ENCODE assay signal across 21 cellular contexts in genomic region chr16:66560107-66560506, GRCh38.
DNase-seq lines count a peak whose midpoint lies in the region; ATAC-seq and TF ChIP-seq lines count a peak whose summit lies in the region.
"Had no signal": no experiment of that assay in that cellular context is flagged by ENCODE, and none has a peak within 500 bp of the region (broad histone marks: within the 10 kb centered on the region; RNA-seq: fewer than 3 reads in every experiment).

No MANE protein-coding gene starts in this region.

- H3K4me3 Mint-ChIP-seq in activated naive CD4-positive, alpha-beta T cell treated with anti-CD3 and anti-CD28 coated beads, Interleukin-2, amount 50 U/mL, for 24 hours = no peak overlapping the region
- H3K4me3 Mint-ChIP-seq in central memory CD8-positive, alpha-beta T cell = peak overlapping the region; percentile 27
- H3K4me3 Mint-ChIP-seq: activated B cell treated with CpG ODN at 0.5 μM for 24 hours had no signal

- no peak for DNase-seq in activated naive CD4-positive, alpha-beta T cell (lab: John Stamatoyannopoulos, UW)
- no peak for DNase-seq in central memory CD8-positive, alpha-beta T cell (ENCODE audit: low spot score in 2 of 2)
- no peak for DNase-seq in effector CD4-positive, alpha-beta T cell
- DNase-seq in WERI-Rb-1 (no peak), OCI-M1 (lab: John Stamatoyannopoulos, UW) (no peak)
- DNase-seq: activated B cell treated with CpG ODN at 0.5 μM for 24 hours; foreskin fibroblast; GF-D8; heart right ventricle; left ventricle myocardium inferior; NCI-H1694 treated with DMSO at 0.1 percent for 48 hours; NCI-H2171 treated with DMSO at 0.1 percent for 48 hours; NCI-H524 treated with DMSO at 0.1 percent for 48 hours; RPMI8226; stimulated activated CD4-positive, alpha-beta T cell treated with anti-CD3 and anti-CD28 coated beads, Interleukin-1b, Interleukin-23, amount 100 ng/mL, for 48 hours; T1000 had no signal

- peaks cover 65 to 85% of the 10 kb centered on the region in 2 experiments for H3K4me1 ChIP-seq in neutrophil (ENCODE audit: control insufficient read depth in 1 of 2, insufficient read depth in 1 of 2, low read depth in 1 of 2, low read length in 1 of 2)

- H3K27me3 Mint-ChIP-seq in activated naive CD4-positive, alpha-beta T cell treated with anti-CD3 and anti-CD28 coated beads, Interleukin-2, amount 50 U/mL, for 24 hours = no peaks in the 10 kb centered on the region
- no peaks in the 10 kb centered on the region for H3K27me3 Mint-ChIP-seq in central memory CD8-positive, alpha-beta T cell
- H3K27me3 Mint-ChIP-seq: activated B cell treated with CpG ODN at 0.5 μM for 24 hours had no signal

- peak overlapping the region; percentile 94 for H3K27ac ChIP-seq in KOPT-K1 (ENCODE audit: low read depth, low read length, poor library complexity, severe bottlenecking)
- peak overlapping the region; percentile 60 for H3K27ac ChIP-seq in neutrophil
- no peak overlapping the region for H3K27ac ChIP-seq in WERI-Rb-1
- H3K27ac ChIP-seq: ascending aorta, heart right ventricle, left ventricle myocardium inferior had no signal

- ATAC-seq in central memory CD8-positive, alpha-beta T cell (replicated peaks; ENCODE audit: extremely low read depth, poor library complexity, severe bottlenecking) = no peak
- ATAC-seq: heart right ventricle had no signal

- peak overlapping the region; percentile 70 for H3K27ac Mint-ChIP-seq in activated naive CD4-positive, alpha-beta T cell treated with anti-CD3 and anti-CD28 coated beads, Interleukin-2, amount 50 U/mL, for 24 hours
- peak overlapping the region; percentile 56 for H3K27ac Mint-ChIP-seq in central memory CD8-positive, alpha-beta T cell (ENCODE audit: low read depth)
- H3K27ac Mint-ChIP-seq: activated B cell treated with CpG ODN at 0.5 μM for 24 hours had no signal

- peaks cover 87% of the 10 kb centered on the region for H3K36me3 ChIP-seq in KOPT-K1 (ENCODE audit: insufficient read depth, low read length)
- H3K36me3 ChIP-seq in neutrophil = peaks cover 98% of the 10 kb centered on the region
- peaks cover 54% of the 10 kb centered on the region for H3K36me3 ChIP-seq in WERI-Rb-1

- no peaks in the 10 kb centered on the region for H3K9me3 Mint-ChIP-seq in activated naive CD4-positive, alpha-beta T cell treated with anti-CD3 and anti-CD28 coated beads, Interleukin-2, amount 50 U/mL, for 24 hours
- no peaks in the 10 kb centered on the region for H3K9me3 Mint-ChIP-seq in central memory CD8-positive, alpha-beta T cell
- H3K9me3 Mint-ChIP-seq: activated B cell treated with CpG ODN at 0.5 μM for 24 hours had no signal

- H3K9me3 ChIP-seq in KOPT-K1 (ENCODE audit: insufficient read depth, low read length, poor library complexity, severe bottlenecking) (no peaks in the 10 kb centered on the region), neutrophil (no peaks in the 10 kb centered on the region), WERI-Rb-1 (ENCODE audit: severe bottlenecking) (no peaks in the 10 kb centered on the region)
- H3K9me3 ChIP-seq: ascending aorta, heart right ventricle, left ventricle myocardium inferior had no signal

- no peaks in the 10 kb centered on the region for H3K27me3 ChIP-seq in neutrophil
- no peaks in the 10 kb centered on the region for H3K27me3 ChIP-seq in WERI-Rb-1 (ENCODE audit: insufficient read depth, low read depth, severe bottlenecking)
- H3K27me3 ChIP-seq: ascending aorta, heart right ventricle had no signal

- TF ChIP-seq CTCF in neutrophil (IDR thresholded peaks at IDR 0.05) (no peak), WERI-Rb-1 (IDR thresholded peaks at IDR 0.05; ENCODE audit: low read depth, low read length) (no peak)

- peaks cover 74% of the 10 kb centered on the region for H3K4me1 Mint-ChIP-seq in activated naive CD4-positive, alpha-beta T cell treated with anti-CD3 and anti-CD28 coated beads, Interleukin-2, amount 50 U/mL, for 24 hours
- peaks cover 80% of the 10 kb centered on the region for H3K4me1 Mint-ChIP-seq in central memory CD8-positive, alpha-beta T cell

- peaks cover 4% of the 10 kb centered on the region for H3K36me3 Mint-ChIP-seq in activated naive CD4-positive, alpha-beta T cell treated with anti-CD3 and anti-CD28 coated beads, Interleukin-2, amount 50 U/mL, for 24 hours
- H3K36me3 Mint-ChIP-seq in central memory CD8-positive, alpha-beta T cell (ENCODE audit: insufficient read depth) = peaks cover 37% of the 10 kb centered on the region

- H3K4me3 ChIP-seq in neutrophil (ENCODE audit: low read depth in 1 of 2, low read length in 1 of 2) = no peak overlapping the region
- H3K4me3 ChIP-seq in WERI-Rb-1 (ENCODE audit: low read depth, low read length) = no peak overlapping the region
- H3K4me3 ChIP-seq: ascending aorta, heart right ventricle, left ventricle myocardium inferior, skin epidermis had no signal
